Comparison of ENCODE assay signal across 32 cellular contexts in genomic region chr2:80074321-80074720, GRCh38.
"Had no signal": no experiment of that assay in that cellular context is flagged by ENCODE, and none has a peak within 500 bp of the region (broad histone marks: within the 10 kb centered on the region; RNA-seq: fewer than 3 reads in every experiment).

No MANE protein-coding gene starts in this region.

- H3K27ac ChIP-seq: neutrophil, ovary, parathyroid adenoma, psoas muscle, right lobe of liver, sigmoid colon, spleen, suprapubic skin, testis, tibial artery, transverse colon, upper lobe of right lung, vagina had no signal

- H3K79me2 ChIP-seq: parathyroid adenoma had no signal

- ATAC-seq: naive thymus-derived CD8-positive, alpha-beta T cell; natural killer cell treated with Interleukin-12 subunit alpha and Interleukin-12 subunit beta and Interleukin-15 and Interleukin-18, amount 100 ng/mL, for 72 hours; psoas muscle; right cardiac atrium; right lobe of liver; stimulated activated memory B cell treated with anti-CD40 and anti-IgM and Interleukin-4, amounts not matched to agents 10 μg/mL and 1 μg/mL and 100 μg/mL, for 72 hours; stimulated activated naive CD8-positive, alpha-beta T cell treated with anti-CD3 and anti-CD28 coated beads, Interleukin-15, amount 100 ng/mL, for 72 hours; stimulated activated naive CD8-positive, alpha-beta T cell treated with anti-CD3 and anti-CD28 coated beads, Interleukin-15, Interleukin-2, amounts not matched to agents 100 U/mL and 50 U/mL, for 24 hours; upper lobe of right lung had no signal

- DNase-seq: naive thymus-derived CD8-positive, alpha-beta T cell; nephron progenitor cell; ovary; posterior cingulate gyrus; psoas muscle; right cardiac atrium; right lobe of liver; sigmoid colon; small intestine; spleen; stimulated activated CD4-positive, alpha-beta T cell treated with anti-CD3 and anti-CD28 coated beads, Interleukin-12 subunit alpha, Interleukin-12 subunit beta, amount 100 ng/mL, for 4 hours; stimulated activated CD4-positive, alpha-beta T cell treated with anti-CD3 and anti-CD28 coated beads, Interleukin-1b, Interleukin-23, amount 100 ng/mL, for 48 hours; stimulated activated CD4-positive, alpha-beta T cell treated with anti-CD3 and anti-CD28 coated beads, Interleukin-4, amount 100 ng/mL, for 1 hour; stimulated activated CD4-positive, alpha-beta T cell treated with anti-CD3 and anti-CD28 coated beads, Interleukin-4, amount 100 ng/mL, for 4 hours; stimulated activated CD8-positive, alpha-beta memory T cell treated with anti-CD3 and anti-CD28 coated beads, Interleukin-4, amount 100 ng/mL, for 48 hours; stimulated activated naive CD4-positive, alpha-beta T cell; stimulated activated naive CD8-positive, alpha-beta T cell treated with anti-CD3 and anti-CD28 coated beads, Interleukin-15, amount 100 ng/mL, for 72 hours; stimulated activated naive CD8-positive, alpha-beta T cell treated with anti-CD3 and anti-CD28 coated beads, Interleukin-15, Interleukin-2, amounts not matched to agents 100 U/mL and 50 U/mL, for 24 hours; substantia nigra; testis; tibial artery; transverse colon; upper lobe of right lung had no signal

- H3K4me3 Mint-ChIP-seq: naive thymus-derived CD8-positive, alpha-beta T cell; natural killer cell treated with Interleukin-12 subunit alpha and Interleukin-12 subunit beta and Interleukin-15 and Interleukin-18, amount 100 ng/mL, for 72 hours; nephron progenitor cell; neural crest cell; stimulated activated memory B cell treated with anti-CD40 and anti-IgM and Interleukin-4, amounts not matched to agents 10 μg/mL and 1 μg/mL and 100 μg/mL, for 72 hours; stimulated activated naive CD8-positive, alpha-beta T cell treated with anti-CD3 and anti-CD28 coated beads, Interleukin-15, amount 100 ng/mL, for 72 hours; type B pancreatic cell had no signal

- H3K27ac Mint-ChIP-seq: naive thymus-derived CD8-positive, alpha-beta T cell; natural killer cell treated with Interleukin-12 subunit alpha and Interleukin-12 subunit beta and Interleukin-15 and Interleukin-18, amount 100 ng/mL, for 72 hours; nephron progenitor cell; progenitor cell of endocrine pancreas; stimulated activated memory B cell treated with anti-CD40 and anti-IgM and Interleukin-4, amounts not matched to agents 10 μg/mL and 1 μg/mL and 100 μg/mL, for 72 hours; stimulated activated naive CD8-positive, alpha-beta T cell treated with anti-CD3 and anti-CD28 coated beads, Interleukin-15, amount 100 ng/mL, for 72 hours; type B pancreatic cell had no signal

- FAIRE-seq: small intestine had no signal

- H3K9ac ChIP-seq: parathyroid adenoma had no signal

- H3K4me3 ChIP-seq: ovary, psoas muscle, right lobe of liver, sigmoid colon, spleen, suprapubic skin, testis, tibial artery, transverse colon, upper lobe of right lung, vagina had no signal

- H3K27me3 ChIP-seq: neutrophil, ovary, right lobe of liver, sigmoid colon, spleen, suprapubic skin, testis, tibial artery, transverse colon, upper lobe of right lung, vagina had no signal

- H3K36me3 ChIP-seq: neutrophil, ovary, right lobe of liver, sigmoid colon, spleen, suprapubic skin, tibial artery, transverse colon, upper lobe of right lung, vagina had no signal

- H3K9me3 Mint-ChIP-seq: neural crest cell had no signal

- H3K4me1 Mint-ChIP-seq: stimulated activated memory B cell treated with anti-CD40 and anti-IgM and Interleukin-4, amounts not matched to agents 10 μg/mL and 1 μg/mL and 100 μg/mL, for 72 hours; stimulated activated naive CD8-positive, alpha-beta T cell treated with anti-CD3 and anti-CD28 coated beads, Interleukin-15, amount 100 ng/mL, for 72 hours had no signal

- H3K36me3 Mint-ChIP-seq: naive thymus-derived CD8-positive, alpha-beta T cell; natural killer cell treated with Interleukin-12 subunit alpha and Interleukin-12 subunit beta and Interleukin-15 and Interleukin-18, amount 100 ng/mL, for 72 hours; stimulated activated memory B cell treated with anti-CD40 and anti-IgM and Interleukin-4, amounts not matched to agents 10 μg/mL and 1 μg/mL and 100 μg/mL, for 72 hours; type B pancreatic cell had no signal

- H3K27me3 Mint-ChIP-seq: natural killer cell treated with Interleukin-12 subunit alpha and Interleukin-12 subunit beta and Interleukin-15 and Interleukin-18, amount 100 ng/mL, for 72 hours had no signal

- H3K9me3 ChIP-seq: neutrophil, ovary, psoas muscle, right lobe of liver, sigmoid colon, spleen, suprapubic skin, testis, tibial artery, transverse colon, upper lobe of right lung, vagina had no signal

- H3K4me1 ChIP-seq: parathyroid adenoma, psoas muscle, right lobe of liver, sigmoid colon, spleen, suprapubic skin, testis, tibial artery, transverse colon, upper lobe of right lung, vagina had no signal

- H2AFZ ChIP-seq: parathyroid adenoma had no signal
